12 cellular contexts compared by ENCODE assay signal in the genomic region with DNA sequence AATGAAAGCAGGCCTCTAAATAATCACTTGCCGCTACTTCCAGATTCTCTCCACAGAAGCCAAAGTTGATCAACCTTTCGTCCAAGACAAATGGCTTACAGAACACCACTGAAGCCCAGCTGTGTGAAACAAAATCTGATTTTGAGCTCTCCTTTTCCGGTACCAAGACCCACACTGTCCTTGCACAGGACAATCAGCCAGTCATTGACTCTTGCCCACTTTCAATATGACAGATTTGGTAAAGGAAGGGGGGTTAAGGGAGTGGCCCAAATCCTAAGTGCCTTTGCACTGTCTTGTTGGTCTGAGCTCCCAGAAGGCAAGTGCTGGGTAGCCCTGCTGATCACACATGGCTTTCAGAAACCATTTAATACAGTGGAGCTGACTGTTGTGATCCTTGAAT.
A peak's percentile ranks its signal among the peaks of the same experiment; 100 is the strongest.
DNase-seq lines count a peak whose midpoint lies in the region; ATAC-seq and TF ChIP-seq lines count a peak whose summit lies in the region.
"Had no signal": no experiment of that assay in that cellular context is flagged by ENCODE, and none has a peak within 500 bp of the region (broad histone marks: within the 10 kb centered on the region; RNA-seq: fewer than 3 reads in every experiment).

No MANE protein-coding gene starts in this region.

- no peaks in the 10 kb centered on the region for H3K4me1 Mint-ChIP-seq in natural killer cell
- no peaks in the 10 kb centered on the region for H3K4me1 Mint-ChIP-seq in activated T-cell treated with anti-CD3 and anti-CD28 coated beads, Interleukin-2, amount 50 U/mL, for 72 hours (ENCODE audit: low read depth)

- no peak overlapping the region for H3K27ac Mint-ChIP-seq in natural killer cell
- H3K27ac Mint-ChIP-seq in activated T-cell treated with anti-CD3 and anti-CD28 coated beads, Interleukin-2, amount 50 U/mL, for 72 hours, result no peak overlapping the region

- no peak for DNase-seq in natural killer cell
- no peak for DNase-seq in SHP77 (lab: John Stamatoyannopoulos, UW)
- DNase-seq in gastrocnemius medialis, result no peak
- DNase-seq in activated T-cell treated with anti-CD3 and anti-CD28 coated beads, Interleukin-2, amount 50 U/mL, for 72 hours, result no peak
- DNase-seq: activated CD4-positive, alpha-beta T cell treated with anti-CD3 and anti-CD28 coated beads, Interleukin-2, amount 50 U/mL, for 1 hour; amniotic stem cell; head of caudate nucleus; NCI-H2171 treated with DMSO at 0.1 percent for 48 hours had no signal

- intact Hi-C loops in natural killer cell (cut with micrococcal nuclease), result no loop called here
- intact Hi-C loops in gastrocnemius medialis (cut with DNase I; ENCODE audit: low total_unique reads), result no loop called here

- ATAC-seq in GM18498 (IDR thresholded peaks at IDR 0.05; ENCODE audit: unreplicated experiment), result peak; percentile 82
- ATAC-seq in GM19438 (IDR thresholded peaks at IDR 0.05; ENCODE audit: low read depth, unreplicated experiment), result peak; percentile 89
- peak; percentile 95 for ATAC-seq in HG02798 (IDR thresholded peaks at IDR 0.05; ENCODE audit: poor library complexity, unreplicated experiment)
- peak; percentile 54 for ATAC-seq in HG03521 (IDR thresholded peaks at IDR 0.05; ENCODE audit: unreplicated experiment)
- ATAC-seq in natural killer cell, result no peak
- no peak for ATAC-seq in gastrocnemius medialis
- ATAC-seq in activated T-cell treated with anti-CD3 and anti-CD28 coated beads, Interleukin-2, amount 50 U/mL, for 72 hours (replicated peaks in 1 of 2), result no peak

- H3K9me3 Mint-ChIP-seq in natural killer cell, result no peaks in the 10 kb centered on the region
- no peaks in the 10 kb centered on the region for H3K9me3 Mint-ChIP-seq in activated T-cell treated with anti-CD3 and anti-CD28 coated beads, Interleukin-2, amount 50 U/mL, for 72 hours

- H3K4me3 Mint-ChIP-seq in natural killer cell, result no peak overlapping the region
- H3K4me3 Mint-ChIP-seq in activated T-cell treated with anti-CD3 and anti-CD28 coated beads, Interleukin-2, amount 50 U/mL, for 72 hours, result no peak overlapping the region

- H3K27me3 Mint-ChIP-seq in natural killer cell (ENCODE audit: low read depth in 2 of 2), result peaks cover 5 to 20% of the 10 kb centered on the region in 2 donors
- H3K27me3 Mint-ChIP-seq in activated T-cell treated with anti-CD3 and anti-CD28 coated beads, Interleukin-2, amount 50 U/mL, for 72 hours (ENCODE audit: low read depth), result no peaks in the 10 kb centered on the region

- H3K27ac ChIP-seq in gastrocnemius medialis, result peak overlapping the region in 1 of 4 donors; percentile 52

- no peaks in the 10 kb centered on the region for H3K9me3 ChIP-seq in gastrocnemius medialis

- TF ChIP-seq POLR2A in gastrocnemius medialis (IDR thresholded peaks at IDR 0.05), result no peak

- H3K4me1 ChIP-seq in gastrocnemius medialis, result peaks cover 0 to 6% of the 10 kb centered on the region in 2 donors

- in situ Hi-C loops in gastrocnemius medialis (cut with MboI; ENCODE audit: low sequenced_read_pairs in 4 of 4), result no loop called here

- H3K36me3 Mint-ChIP-seq in natural killer cell, result no peaks in the 10 kb centered on the region
- no peaks in the 10 kb centered on the region for H3K36me3 Mint-ChIP-seq in activated T-cell treated with anti-CD3 and anti-CD28 coated beads, Interleukin-2, amount 50 U/mL, for 72 hours (ENCODE audit: insufficient read depth in 2 of 2)

- H3K4me3 ChIP-seq in gastrocnemius medialis, result no peak overlapping the region

- no peak for TF ChIP-seq CTCF in natural killer cell (IDR thresholded peaks at IDR 0.05)
- no peak for TF ChIP-seq CTCF in gastrocnemius medialis (IDR thresholded peaks at IDR 0.05 in 4 of 5, conservative IDR thresholded peaks at IDR 0.05 in 1 of 5)

- H3K36me3 ChIP-seq in gastrocnemius medialis, result no peaks in the 10 kb centered on the region

- H3K27me3 ChIP-seq in gastrocnemius medialis, result no peaks in the 10 kb centered on the region

Comparison
In these comparisons a context has a peak if more than half of its experiments do, and no peak if none do; other contexts are left out.
1. ATAC-seq: peak in GM18498 (single experiment), GM19438 (single experiment), HG02798 (single experiment) and HG03521 (single experiment); none in natural killer cell (0 of 3), gastrocnemius medialis (0 of 2) and activated T-cell treated with anti-CD3 and anti-CD28 coated beads, Interleukin-2, amount 50 U/mL, for 72 hours (0 of 2).